ENCODE assay signal across 17 cellular contexts in the genomic region with DNA sequence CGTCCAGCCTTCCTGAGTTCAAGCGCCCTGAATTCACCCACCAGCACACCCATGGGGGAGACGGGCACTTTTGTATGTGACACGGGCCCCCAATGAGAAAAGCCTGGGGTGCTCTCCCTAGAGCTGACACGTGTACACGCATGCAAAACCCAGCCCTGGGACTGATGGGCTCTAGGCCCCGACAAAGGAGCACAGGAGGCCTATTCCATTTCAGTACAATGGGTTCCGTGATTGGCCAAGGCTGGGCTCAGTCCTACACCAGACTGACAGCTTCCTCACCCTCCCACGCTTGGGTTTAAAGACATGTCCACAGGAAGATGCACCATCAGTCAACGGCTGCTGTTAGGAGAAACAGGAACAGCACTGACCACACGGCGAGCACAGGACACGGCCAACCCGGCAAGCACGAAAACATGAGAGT. TPM values are rescaled to one million over a fixed set of nuclear protein-coding genes. Genes with fewer than 3 reads are reported as not detected.
A peak's percentile ranks its signal among the peaks of the same experiment; 100 is the strongest.
DNase-seq lines count a peak whose midpoint lies in the region; ATAC-seq and TF ChIP-seq lines count a peak whose summit lies in the region.
"Had no signal": no experiment of that assay in that cellular context is flagged by ENCODE, and none has a peak within 500 bp of the region (broad histone marks: within the 10 kb centered on the region; RNA-seq: fewer than 3 reads in every experiment).

No MANE protein-coding gene starts in this region.

- H3K36me3 ChIP-seq in OCI-LY3 (replicated peaks; ENCODE audit: low read depth, low read length) (no peaks in the 10 kb centered on the region), mucosa of descending colon (ENCODE audit: low read depth) (no peaks in the 10 kb centered on the region), PC-3 (ENCODE audit: low read depth, low read length) (no peaks in the 10 kb centered on the region)
- H3K36me3 ChIP-seq: SJSA1, thoracic aorta had no signal

- H4K20me1 ChIP-seq in H9 (ENCODE audit: control insufficient read depth, insufficient read depth, insufficient read length) = no peaks in the 10 kb centered on the region
- no peaks in the 10 kb centered on the region for H4K20me1 ChIP-seq in OCI-LY3 (ENCODE audit: insufficient read depth, low read length)
- no peaks in the 10 kb centered on the region for H4K20me1 ChIP-seq in PC-3 (ENCODE audit: low read length)

- peaks cover 2% of the 10 kb centered on the region; the same call in 1 of the 2 replicates for H3K79me2 ChIP-seq in H9 (ENCODE audit: insufficient read depth, low read length)
- no peaks in the 10 kb centered on the region for H3K79me2 ChIP-seq in OCI-LY3 (ENCODE audit: low read length)
- no peaks in the 10 kb centered on the region for H3K79me2 ChIP-seq in PC-3 (ENCODE audit: low read length)

- H2BK12ac ChIP-seq in H9 (ENCODE audit: insufficient read length, low read depth, low read length) = no peak overlapping the region

- H3K9me3 ChIP-seq in H9 (ENCODE audit: control insufficient read depth, low read depth, low read length) = no peaks in the 10 kb centered on the region
- no peaks in the 10 kb centered on the region for H3K9me3 ChIP-seq in OCI-LY3 (ENCODE audit: insufficient read depth, low read length)
- no peaks in the 10 kb centered on the region for H3K9me3 ChIP-seq in mucosa of descending colon
- H3K9me3 ChIP-seq in PC-3 (ENCODE audit: low read length) = no peaks in the 10 kb centered on the region
- H3K9me3 ChIP-seq: SJSA1, thoracic aorta had no signal

- H3K4me1 Mint-ChIP-seq in H9 (peaks cover 14 to 18% of the 10 kb centered on the region in 2 experiments), endothelial cell (ENCODE audit: unreplicated experiment) (peaks cover 24% of the 10 kb centered on the region)
- H3K4me1 Mint-ChIP-seq: activated CD4-positive, alpha-beta T cell treated with anti-CD3 and anti-CD28 coated beads, Interleukin-2, amount 10 ng/mL, durations not matched to agents 7 days and 5 days; naive B cell had no signal

- no peak overlapping the region for H2BK5ac ChIP-seq in H9 (ENCODE audit: insufficient read length, low read length)

- no peak overlapping the region for H2BK15ac ChIP-seq in H9 (ENCODE audit: low read depth, low read length)

- H3K27ac ChIP-seq in H9 (ENCODE audit: insufficient read length, low read depth, low read length) (no peak overlapping the region), OCI-LY3 (ENCODE audit: low read length) (peak overlapping the region; percentile 57), PC-3 (ENCODE audit: low read length) (no peak overlapping the region)
- H3K27ac ChIP-seq: foreskin keratinocyte, SJSA1, thoracic aorta had no signal

- CTCF ChIA-PET in PC-3 (lab: Charles Lee) = no interaction called here

- no peak overlapping the region for H4K91ac ChIP-seq in H9 (ENCODE audit: insufficient read length, low read depth, low read length)

- H3K4me1 ChIP-seq in H9 (ENCODE audit: insufficient read depth, low read length) (no peaks in the 10 kb centered on the region), OCI-LY3 (ENCODE audit: low read length) (peaks cover 25% of the 10 kb centered on the region), mucosa of descending colon (ENCODE audit: low read depth) (peaks cover 4% of the 10 kb centered on the region), PC-3 (ENCODE audit: insufficient read depth, low read length) (peaks cover 12% of the 10 kb centered on the region; the same call in 1 of the 2 replicates)
- H3K4me1 ChIP-seq: foreskin keratinocyte, SJSA1 had no signal

- peaks cover 10% of the 10 kb centered on the region for H3K79me1 ChIP-seq in H9 (ENCODE audit: insufficient read depth, low read depth, low read length, poor library complexity, severe bottlenecking)

- no TSS peak for BruUV-seq in PC-3 (replicated peaks; lab: Mats Ljungman, UMichigan)

- no peak overlapping the region for H2AK5ac ChIP-seq in H9 (ENCODE audit: insufficient read length, low read length)

- no peak overlapping the region for H3K4ac ChIP-seq in H9 (ENCODE audit: low read depth, low read length)

- no peak overlapping the region for H3K4me3 Mint-ChIP-seq in H9
- H3K4me3 Mint-ChIP-seq in endothelial cell (ENCODE audit: unreplicated experiment) = peak overlapping the region; percentile 47
- H3K4me3 Mint-ChIP-seq: activated CD4-positive, alpha-beta T cell treated with anti-CD3 and anti-CD28 coated beads, Interleukin-2, amount 10 ng/mL, durations not matched to agents 7 days and 5 days; naive B cell had no signal

- POLR2A ChIA-PET in PC-3 (lab: Charles Lee; ENCODE audit: unreplicated experiment) = no interaction called here

- no peak overlapping the region for H4K5ac ChIP-seq in H9 (ENCODE audit: insufficient read length, low read depth, low read length)

- H3F3A ChIP-seq in PC-3 (ENCODE audit: low read length, unreplicated experiment) = no peaks in the 10 kb centered on the region

- ATAC-seq in mucosa of descending colon (peak; percentile 32), PC-3 (no peak), HG03460 (IDR thresholded peaks at IDR 0.05; ENCODE audit: unreplicated experiment) (no peak)
- ATAC-seq: foreskin keratinocyte had no signal

- DNase-seq in H9 (no peak), endothelial cell (ENCODE audit: low spot score) (peak; percentile 38), mucosa of descending colon (peak in 1 of 3 donors; percentile 22), PC-3 (no peak), DMS 273 treated with DMSO at 0.1 percent for 48 hours (lab: John Stamatoyannopoulos, UW) (no peak)
- no peak for DNase-seq in stimulated activated CD4-positive, alpha-beta T cell treated with anti-CD3 and anti-CD28 coated beads, Interleukin-2, amount 100 ng/mL, for 24 hours
- DNase-seq: activated CD4-positive, alpha-beta T cell treated with anti-CD3 and anti-CD28 coated beads, Interleukin-2, amount 10 ng/mL, durations not matched to agents 7 days and 5 days; foreskin keratinocyte; naive B cell; NCI-H1436 treated with DMSO at 0.1 percent for 48 hours had no signal

- no peak overlapping the region for H3K56ac ChIP-seq in H9 (ENCODE audit: insufficient read length, low read depth, low read length)

- intact Hi-C loops in mucosa of descending colon (cut with DNase I, micrococcal nuclease) = no loop called here
- intact Hi-C loops in PC-3 (cut with micrococcal nuclease) = no loop called here

- H3K27me3 Mint-ChIP-seq in H9 (ENCODE audit: low read depth) (no peaks in the 10 kb centered on the region), endothelial cell (ENCODE audit: unreplicated experiment) (peaks cover 5% of the 10 kb centered on the region)

- no peak overlapping the region for H2BK20ac ChIP-seq in H9 (ENCODE audit: low read depth, low read length, poor library complexity, severe bottlenecking)

- peak overlapping the region; percentile 61 for H3K4me3 ChIP-seq in OCI-LY3 (ENCODE audit: low read length)
- H3K4me3 ChIP-seq in mucosa of descending colon = no peak overlapping the region
- no peak overlapping the region for H3K4me3 ChIP-seq in PC-3 (ENCODE audit: low read length)
- H3K4me3 ChIP-seq: SJSA1, smooth muscle cell, thoracic aorta had no signal

- H3K18ac ChIP-seq in H9 (ENCODE audit: insufficient read length, low read depth, low read length) = no peak overlapping the region

- H3K23ac ChIP-seq in H9 (ENCODE audit: insufficient read length, low read depth, low read length) = no peak overlapping the region

- no peak overlapping the region for H3K9ac ChIP-seq in H9 (ENCODE audit: extremely low read depth, insufficient read length, low read length)
- H3K9ac ChIP-seq in OCI-LY3 (ENCODE audit: low read length) = peak overlapping the region; percentile 36; the same call in 1 of the 2 replicates
- H3K9ac ChIP-seq in PC-3 (ENCODE audit: low read length) = no peak overlapping the region

- no peak overlapping the region for H3K14ac ChIP-seq in H9 (ENCODE audit: insufficient read depth, low read length)

- no peaks in the 10 kb centered on the region for H3K27me3 ChIP-seq in H9 (ENCODE audit: insufficient read depth, low read length)
- peaks cover 17% of the 10 kb centered on the region; the same call in 1 of the 2 replicates for H3K27me3 ChIP-seq in OCI-LY3 (ENCODE audit: low read depth, low read length)
- no peaks in the 10 kb centered on the region for H3K27me3 ChIP-seq in PC-3 (ENCODE audit: low read length)
- H3K27me3 ChIP-seq: SJSA1 had no signal

- no peaks in the 10 kb centered on the region for H3K9me2 ChIP-seq in PC-3 (replicated peaks; ENCODE audit: low read length)

- H3K27ac Mint-ChIP-seq in H9 = peak overlapping the region; percentile 7 to 74 (median 39); a peak in 4 of 7 replicates
- peak overlapping the region; percentile 70 for H3K27ac Mint-ChIP-seq in endothelial cell (ENCODE audit: unreplicated experiment)
- H3K27ac Mint-ChIP-seq: activated CD4-positive, alpha-beta T cell treated with anti-CD3 and anti-CD28 coated beads, Interleukin-2, amount 10 ng/mL, durations not matched to agents 7 days and 5 days had no signal

- no peaks in the 10 kb centered on the region; a peak in 1 of 5 replicates for H3K9me3 Mint-ChIP-seq in H9
- no peaks in the 10 kb centered on the region for H3K9me3 Mint-ChIP-seq in endothelial cell (ENCODE audit: unreplicated experiment)
- H3K9me3 Mint-ChIP-seq: activated CD4-positive, alpha-beta T cell treated with anti-CD3 and anti-CD28 coated beads, Interleukin-2, amount 10 ng/mL, durations not matched to agents 7 days and 5 days; naive B cell had no signal

- H3K4me2 ChIP-seq in H9 (ENCODE audit: insufficient read depth, insufficient read length, low read length) (no peak overlapping the region), OCI-LY3 (ENCODE audit: low read length) (peak overlapping the region; percentile 73), PC-3 (ENCODE audit: low read length) (no peak overlapping the region)
- H3K4me2 ChIP-seq: smooth muscle cell had no signal

- no peak for TF ChIP-seq CTCF in H9 (conservative IDR thresholded peaks at IDR 0.05)
- no peak for TF ChIP-seq CTCF in OCI-LY3 (IDR thresholded peaks at IDR 0.05; ENCODE audit: low read depth, low read length)
- TF ChIP-seq CTCF in endothelial cell (IDR thresholded peaks at IDR 0.05; ENCODE audit: unreplicated experiment) = no peak
- no peak for TF ChIP-seq CTCF in mucosa of descending colon (IDR thresholded peaks at IDR 0.05)
- no peak for TF ChIP-seq CTCF in PC-3 (conservative IDR thresholded peaks at IDR 0.05; ENCODE audit: low read depth, low read length)

- H3K36me3 Mint-ChIP-seq in H9 (ENCODE audit: insufficient read depth in 1 of 3, low read depth in 3 of 3) (peaks cover 0 to 9% (median 8%) of the 10 kb centered on the region in 3 experiments; a peak in 4 of 7 replicates), endothelial cell (ENCODE audit: low read depth, unreplicated experiment) (peaks cover 4% of the 10 kb centered on the region)
- H3K36me3 Mint-ChIP-seq: naive B cell had no signal

- H2AFZ ChIP-seq in H9 (ENCODE audit: low read length) (no peak overlapping the region), OCI-LY3 (ENCODE audit: low read depth, low read length) (peak overlapping the region; percentile 87), PC-3 (ENCODE audit: low read length) (no peak overlapping the region)

- no peaks in the 10 kb centered on the region for H3K23me2 ChIP-seq in H9 (ENCODE audit: insufficient read length, low read depth, low read length, poor library complexity, severe bottlenecking)

- WGBS in H9 (ENCODE audit: extremely low coverage, insufficient read length, low lambda C conversion rate) = no CpG with 5 or more reads among the region's 15 CpGs

- H4K8ac ChIP-seq in H9 (replicated peaks; ENCODE audit: insufficient read length, low read depth, low read length) = no peak overlapping the region

- H2BK120ac ChIP-seq in H9 (ENCODE audit: low read depth, low read length, poor library complexity, severe bottlenecking) = no peak overlapping the region

- no peak overlapping the region for H3T11ph ChIP-seq in H9 (ENCODE audit: low read length)

RNA-seq across cellular contexts. Expression of a gene that starts 8.8 kb away (rescaled TPM):
- total RNA-seq in H9 (2021) = 27.1 and 27.3 TPM in 2 replicates
- total RNA-seq in endothelial cell (ENCODE audit: unreplicated experiment) = 42.1 TPM
- total RNA-seq in mucosa of descending colon = 1 to 10 TPM; 3.1 to 5.7 (median 3.3) TPM
- total RNA-seq in PC-3 (2014; rRNA removed) = 2.8 and 7.3 TPM in 2 replicates
- total RNA-seq: activated CD4-positive, alpha-beta T cell treated with anti-CD3 and anti-CD28 coated beads, Interleukin-2, amount 10 ng/mL, durations not matched to agents 7 days and 5 days had no signal

RNA-seq across cellular contexts. Expression of a gene that starts 39.0 kb away (rescaled TPM):
- total RNA-seq in H9 (2021) (not detected in 2 replicates), endothelial cell (ENCODE audit: unreplicated experiment) (not detected), mucosa of descending colon (not detected), PC-3 (2014; rRNA removed) (not detected in 2 replicates)
- total RNA-seq: activated CD4-positive, alpha-beta T cell treated with anti-CD3 and anti-CD28 coated beads, Interleukin-2, amount 10 ng/mL, durations not matched to agents 7 days and 5 days; foreskin keratinocyte; lower leg skin; posterior vena cava; SJSA1; smooth muscle cell; thoracic aorta had no signal

RNA-seq across cellular contexts. Expression of a gene that starts 42.8 kb away (rescaled TPM):
- total RNA-seq in H9 (2021) (94.1 and 98.4 TPM in 2 replicates), endothelial cell (ENCODE audit: unreplicated experiment) (85.5 TPM), mucosa of descending colon (10 to 100 TPM; 48.7 to 71.7 (median 55.7) TPM), PC-3 (2014; rRNA removed) (147 and 167 TPM in 2 replicates)
